18 cellular contexts compared by ENCODE assay signal in genomic region chr4:119070301-119070700, GRCh38.
DNase-seq lines count a peak whose midpoint lies in the region; ATAC-seq and TF ChIP-seq lines count a peak whose summit lies in the region.
"Had no signal": no experiment of that assay in that cellular context is flagged by ENCODE, and none has a peak within 500 bp of the region (broad histone marks: within the 10 kb centered on the region; RNA-seq: fewer than 3 reads in every experiment).

No MANE protein-coding gene starts in this region.

- no peak for TF ChIP-seq POLR2A in NB4 (IDR thresholded peaks at IDR 0.05; ENCODE audit: extremely low read depth, insufficient read length)

- WGBS in mammary epithelial cell (ENCODE audit: low coverage, missing lambda C conversion rate), result 0% methylated on average over 4 of the region's 4 CpGs
- no CpG with 5 or more reads among the region's 4 CpGs for WGBS in trophoblast cell (ENCODE audit: extremely low coverage, insufficient coverage, insufficient read length)

- peak overlapping the region; percentile 43 for H4K8ac ChIP-seq in trophoblast cell (ENCODE audit: low read depth, low read length)

- BruUV-seq in Caco-2 (replicated peaks; lab: Mats Ljungman, UMichigan) (no TSS peak), mammary epithelial cell (replicated peaks; lab: Mats Ljungman, UMichigan) (no TSS peak)

- H3K4ac ChIP-seq in trophoblast cell (ENCODE audit: low read depth, low read length), result no peak overlapping the region

- no peaks in the 10 kb centered on the region for H3K36me3 Mint-ChIP-seq in Caco-2 (ENCODE audit: insufficient read depth, unreplicated experiment)
- H3K36me3 Mint-ChIP-seq: IgD-negative memory B cell had no signal

- no peaks in the 10 kb centered on the region for H3K4me1 Mint-ChIP-seq in Caco-2 (ENCODE audit: low read depth, unreplicated experiment)
- H3K4me1 Mint-ChIP-seq: IgD-negative memory B cell had no signal

- H3K27me3 ChIP-seq in Caco-2 (replicated peaks; ENCODE audit: control insufficient read depth, insufficient read depth, low read length), result no peaks in the 10 kb centered on the region
- no peaks in the 10 kb centered on the region for H3K27me3 ChIP-seq in mammary epithelial cell (ENCODE audit: insufficient read depth, low read length)
- no peaks in the 10 kb centered on the region for H3K27me3 ChIP-seq in trophoblast cell (ENCODE audit: insufficient read depth, low read length)

- no peak overlapping the region for H3K18ac ChIP-seq in trophoblast cell (ENCODE audit: low read length)

- H3K9me3 ChIP-seq in Caco-2 (peaks cover 15% of the 10 kb centered on the region; the same call in 1 of the 2 replicates), mammary epithelial cell (replicated peaks; ENCODE audit: insufficient read depth, low read length) (no peaks in the 10 kb centered on the region), trophoblast cell (ENCODE audit: insufficient read depth, low read depth, low read length) (no peaks in the 10 kb centered on the region)

- TF ChIP-seq CTCF in Caco-2 (IDR thresholded peaks at IDR 0.05; ENCODE audit: insufficient read depth in 1 of 2, low read depth in 1 of 2, low read length in 1 of 2, severe bottlenecking in 1 of 2, unreplicated experiment in 1 of 2), result no peak
- no peak for TF ChIP-seq CTCF in NB4 (IDR thresholded peaks at IDR 0.05; ENCODE audit: low read depth, low read length)
- TF ChIP-seq CTCF in mammary epithelial cell (conservative IDR thresholded peaks at IDR 0.05 in 1 of 2, IDR thresholded peaks at IDR 0.05 in 1 of 2; ENCODE audit: extremely low read depth in 1 of 2, insufficient read depth in 1 of 2, low read depth in 1 of 2, low read length in 2 of 2), result no peak

- H2BK120ac ChIP-seq in trophoblast cell (ENCODE audit: insufficient read depth, low read length, poor library complexity), result no peak overlapping the region

- intact Hi-C loops in Caco-2 (cut with micrococcal nuclease; ENCODE audit: unreplicated experiment) (no loop called here), mammary epithelial cell (cut with micrococcal nuclease) (no loop called here)

- DNase-seq in Caco-2 (peak in 1 of 2 experiments; percentile 30), NB4 (ENCODE audit: low read depth) (peak; percentile 11), mammary epithelial cell (peak; percentile 79), trophoblast cell (peak; percentile 38 to 74), NCI-H345 (lab: John Stamatoyannopoulos, UW) (no peak), DMS153 treated with DMSO at 0.1 percent for 48 hours (lab: John Stamatoyannopoulos, UW; ENCODE audit: unreplicated experiment) (no peak)
- DNase-seq: H9, Kasumi-1, NCI-H1417, NCI-H187 treated with DMSO at 0.1 percent for 48 hours, NCI-H2171 treated with DMSO at 0.1 percent for 48 hours, NCI-H510A, NCI-H774, SIG-M5 had no signal

- H3K9ac ChIP-seq in mammary epithelial cell (ENCODE audit: insufficient read depth, low read length) (no peak overlapping the region), trophoblast cell (ENCODE audit: low read length) (no peak overlapping the region)

- H4K20me1 ChIP-seq in mammary epithelial cell (ENCODE audit: insufficient read depth, low read length), result no peaks in the 10 kb centered on the region

- H3K27ac ChIP-seq in mammary epithelial cell (ENCODE audit: insufficient read depth, low read depth, low read length), result peak overlapping the region; percentile 31
- H3K27ac ChIP-seq in trophoblast cell (ENCODE audit: low read depth, low read length), result peak overlapping the region; percentile 67
- H3K27ac ChIP-seq: C4-2B had no signal

- ATAC-seq in GM19351 (IDR thresholded peaks at IDR 0.05; ENCODE audit: unreplicated experiment), result no peak
- ATAC-seq: Panc1 had no signal

- POLR2A ChIA-PET in Caco-2 (lab: Charles Lee), result no interaction called here

- H3K36me3 ChIP-seq in Caco-2 (ENCODE audit: control insufficient read depth, insufficient read depth, low read length) (no peaks in the 10 kb centered on the region), mammary epithelial cell (ENCODE audit: insufficient read depth, low read length) (no peaks in the 10 kb centered on the region), trophoblast cell (ENCODE audit: control insufficient read depth in 1 of 2, insufficient read depth in 2 of 2, low read length in 2 of 2) (no peaks in the 10 kb centered on the region)

- H3K4me3 ChIP-seq in Caco-2 (ENCODE audit: low read depth, low read length) (no peak overlapping the region), NB4 (ENCODE audit: low read depth, low read length) (no peak overlapping the region), mammary epithelial cell (replicated peaks in 1 of 3; ENCODE audit: insufficient read depth in 1 of 3, low read depth in 2 of 3, low read length in 3 of 3) (no peak overlapping the region), trophoblast cell (ENCODE audit: low read depth, low read length) (no peak overlapping the region)

- H3K79me2 ChIP-seq in mammary epithelial cell (ENCODE audit: insufficient read depth, low read length) (no peaks in the 10 kb centered on the region), trophoblast cell (ENCODE audit: control insufficient read depth, insufficient read depth, low read length, poor library complexity) (no peaks in the 10 kb centered on the region)

- H2AFZ ChIP-seq in mammary epithelial cell (ENCODE audit: low read depth, low read length) (peak overlapping the region; percentile 73), trophoblast cell (ENCODE audit: insufficient read depth, low read length, poor library complexity) (no peak overlapping the region)

- in situ Hi-C loops in mammary epithelial cell (cut with MboI; ENCODE audit: low sequenced_read_pairs in 2 of 2), result no loop called here

- no peak overlapping the region for H3K4me3 Mint-ChIP-seq in Caco-2 (ENCODE audit: unreplicated experiment)
- H3K4me3 Mint-ChIP-seq: H9, IgD-negative memory B cell had no signal

- no peak overlapping the region for H2BK5ac ChIP-seq in trophoblast cell (ENCODE audit: low read depth, low read length, poor library complexity)

- H4K12ac ChIP-seq in trophoblast cell (ENCODE audit: low read depth, low read length), result no peak overlapping the region

- H3K4me1 ChIP-seq in Caco-2 (peaks cover 22% of the 10 kb centered on the region), mammary epithelial cell (ENCODE audit: insufficient read depth, low read length) (peaks cover 31% of the 10 kb centered on the region), trophoblast cell (ENCODE audit: control insufficient read depth in 1 of 2, insufficient read depth in 2 of 2, low read length in 2 of 2) (peaks cover 5 to 9% of the 10 kb centered on the region in 2 experiments)

- no peak overlapping the region for H3K14ac ChIP-seq in trophoblast cell (ENCODE audit: low read length)

- H3K27ac Mint-ChIP-seq in Caco-2 (ENCODE audit: unreplicated experiment), result peak overlapping the region; percentile 45
- H3K27ac Mint-ChIP-seq: H9, IgD-negative memory B cell had no signal

- no peak overlapping the region for H2AK5ac ChIP-seq in trophoblast cell (ENCODE audit: low read length)

- H3K4me2 ChIP-seq in mammary epithelial cell (ENCODE audit: insufficient read depth, low read depth, low read length) (peak overlapping the region; percentile 64), trophoblast cell (ENCODE audit: low read length) (no peak overlapping the region)

- H4K91ac ChIP-seq in trophoblast cell (ENCODE audit: low read depth, low read length), result no peak overlapping the region

- CTCF ChIA-PET in Caco-2 (lab: Charles Lee) (no interaction called here), mammary epithelial cell (lab: Charles Lee; ENCODE audit: low non-redundant PET) (interaction anchor here (0.6 kb wide), 1 partner anchor 14 kb away, joined by 3 read pairs; no protein-coding TSS in a partner anchor)

- H3K27me3 Mint-ChIP-seq in Caco-2 (ENCODE audit: insufficient read depth, unreplicated experiment), result no peaks in the 10 kb centered on the region

- dilution Hi-C loops in mammary epithelial cell (cut with HindIII; ENCODE audit: low sequenced_read_pairs), result no loop called here

- no peak overlapping the region for H2BK12ac ChIP-seq in trophoblast cell (ENCODE audit: low read length)

- peaks cover 14% of the 10 kb centered on the region for H3K79me1 ChIP-seq in trophoblast cell (ENCODE audit: low read length)

- peaks cover 10% of the 10 kb centered on the region for H3K9me3 Mint-ChIP-seq in Caco-2 (ENCODE audit: unreplicated experiment)

- H3K23ac ChIP-seq in trophoblast cell (ENCODE audit: low read length), result no peak overlapping the region

Comparison
In these comparisons a context has a peak if more than half of its experiments do, and no peak if none do; other contexts are left out.
1. DNase-seq: peak in NB4 (single experiment), mammary epithelial cell (single experiment) and trophoblast cell (2 of 2); none in NCI-H345 (single experiment) and DMS153 treated with DMSO at 0.1 percent for 48 hours (single experiment).